7 cellular contexts compared by ENCODE assay signal in genomic region chr20:38102206-38102605, GRCh38.
DNase-seq lines count a peak whose midpoint lies in the region; ATAC-seq and TF ChIP-seq lines count a peak whose summit lies in the region.
"Not testable (repeated sequence)": the region's sequence is repeated elsewhere in the genome, so short reads cannot be mapped to it uniquely, and the experiment has no call there.

No MANE protein-coding gene starts in this region.

- WGBS in SK-N-SH (ENCODE audit: low lambda C conversion rate), result 58% methylated on average over 5 of the region's 5 CpGs

- not testable (repeated sequence) for H3K27me3 ChIP-seq in PC-3 (ENCODE audit: low read length); SK-N-SH (ENCODE audit: insufficient read depth); ascending aorta; right atrium auricular region; thoracic aorta (replicated peaks; ENCODE audit: insufficient read depth)

- H4K20me1 ChIP-seq in PC-3 (ENCODE audit: low read length); SK-N-SH (ENCODE audit: insufficient read depth): not testable (repeated sequence)

- H3K9me3 ChIP-seq in PC-3 (ENCODE audit: low read length); SK-N-SH; ascending aorta; right atrium auricular region; thoracic aorta: not testable (repeated sequence)

- TF ChIP-seq EP300 in SK-N-SH (IDR thresholded peaks at IDR 0.05; ENCODE audit: borderline replicate concordance in 1 of 2, low read depth in 1 of 2, low read length in 1 of 2), result not testable (repeated sequence)

- CTCF ChIA-PET in PC-3 (lab: Charles Lee), result not testable (repeated sequence)
- CTCF ChIA-PET in SK-N-SH (lab: Yijun Ruan, JAX), result interaction anchor here (1.0 kb wide), 1 partner anchor 12 kb away, joined by 3 read pairs; no protein-coding TSS in a partner anchor

- H3K4me3 ChIP-seq in PC-3 (ENCODE audit: low read length); SK-N-SH (ENCODE audit: low read depth in 2 of 2, low read length in 1 of 2); ascending aorta; right atrium auricular region; thoracic aorta: not testable (repeated sequence)

- not testable (repeated sequence) for TF ChIP-seq CTCF in PC-3 (conservative IDR thresholded peaks at IDR 0.05; ENCODE audit: low read depth, low read length); SK-N-SH (IDR thresholded peaks at IDR 0.05); ascending aorta (IDR thresholded peaks at IDR 0.05); right atrium auricular region (IDR thresholded peaks at IDR 0.05); thoracic aorta (IDR thresholded peaks at IDR 0.05)

- H3F3A ChIP-seq in PC-3 (ENCODE audit: low read length, unreplicated experiment), result not testable (repeated sequence)
- H3F3A ChIP-seq in SK-N-SH (replicated peaks; ENCODE audit: insufficient read depth), result peaks cover 14% of the 10 kb centered on the region

- not testable (repeated sequence) for H2AFZ ChIP-seq in PC-3 (ENCODE audit: low read length); SK-N-SH (ENCODE audit: low read depth)

- DNase-seq in M059J (ENCODE audit: low read depth), result peak; percentile 79
- DNase-seq in PC-3; SK-N-SH; ascending aorta (ENCODE audit: low spot score in 2 of 2); thoracic aorta (ENCODE audit: low spot score): not testable (repeated sequence)
- DNase-seq in RPMI7951 (ENCODE audit: low read depth), result peak; percentile 37
- peak; percentile 55 for DNase-seq in right atrium auricular region (ENCODE audit: low spot score)

- peak; percentile 27; the same call in 1 of the 2 replicates for ATAC-seq in PC-3
- not testable (repeated sequence) for ATAC-seq in thoracic aorta (ENCODE audit: insufficient number of reproducible peaks, low FRiP score, low read depth)

- intact Hi-C loops in PC-3 (cut with micrococcal nuclease); ascending aorta (cut with DNase I): not testable (repeated sequence)

- not testable (repeated sequence) for TF ChIP-seq RAD21 in SK-N-SH (IDR thresholded peaks at IDR 0.05; ENCODE audit: low read length)

- not testable (repeated sequence) for H3K9ac ChIP-seq in PC-3 (ENCODE audit: low read length); SK-N-SH

- H3K27ac ChIP-seq in PC-3 (ENCODE audit: low read length); SK-N-SH (ENCODE audit: low read depth in 2 of 2, low read length in 1 of 2); right atrium auricular region: not testable (repeated sequence)
- H3K27ac ChIP-seq in ascending aorta, result peak overlapping the region; percentile 67 to 78
- peak overlapping the region; percentile 25 to 43 for H3K27ac ChIP-seq in thoracic aorta

- H3K4me1 ChIP-seq in PC-3 (ENCODE audit: insufficient read depth, low read length) (peaks cover 14% of the 10 kb centered on the region), ascending aorta (peaks cover 3 to 11% of the 10 kb centered on the region in 2 donors), thoracic aorta (ENCODE audit: control insufficient read depth in 1 of 2, low read depth in 2 of 2) (peaks cover 22 to 26% of the 10 kb centered on the region in 2 donors)
- not testable (repeated sequence) for H3K4me1 ChIP-seq in SK-N-SH (ENCODE audit: control insufficient read depth in 1 of 2, insufficient read depth in 2 of 2, low read depth in 1 of 2, low read length in 1 of 2); right atrium auricular region

- H3K9me2 ChIP-seq in PC-3 (replicated peaks; ENCODE audit: low read length); SK-N-SH: not testable (repeated sequence)

- not testable (repeated sequence) for BruUV-seq in PC-3 (replicated peaks; lab: Mats Ljungman, UMichigan)

- not testable (repeated sequence) for H3K4me2 ChIP-seq in PC-3 (ENCODE audit: low read length); SK-N-SH

- POLR2A ChIA-PET in PC-3 (lab: Charles Lee; ENCODE audit: unreplicated experiment); SK-N-SH (lab: Yijun Ruan, JAX): not testable (repeated sequence)

- not testable (repeated sequence) for H3K79me2 ChIP-seq in PC-3 (ENCODE audit: low read length); SK-N-SH (ENCODE audit: insufficient read depth)

- H3K36me3 ChIP-seq in PC-3 (ENCODE audit: low read depth, low read length); SK-N-SH (replicated peaks in 1 of 2; ENCODE audit: control insufficient read depth in 1 of 2, insufficient read depth in 2 of 2, low read length in 1 of 2); ascending aorta; right atrium auricular region; thoracic aorta: not testable (repeated sequence)

TF ChIP-seq in SK-N-SH, 30 proteins besides CTCF, POLR2A, EP300 and RAD21:
- 0 out of 2 replicates have a peak, but pooled peaks have one; percentile 9 for TF ChIP-seq FOSL2 (IDR thresholded peaks at IDR 0.05; ENCODE audit: borderline replicate concordance, low read depth)
- 0 out of 2 replicates have a peak, but pooled peaks have one; percentile 6 for TF ChIP-seq TCF12 (IDR thresholded peaks at IDR 0.05)
